17 cellular contexts compared by ENCODE assay signal in genomic region chr15:79157631-79158592, GRCh38.
"Had no signal": no experiment of that assay in that cellular context is flagged by ENCODE, and none has a peak within 500 bp of the region (broad histone marks: within the 10 kb centered on the region; RNA-seq: fewer than 3 reads in every experiment).

No MANE protein-coding gene starts in this region.

- H3K9ac ChIP-seq: parathyroid adenoma had no signal

- H3K9me3 ChIP-seq: esophagus squamous epithelium, heart left ventricle, left ventricle myocardium inferior, right atrium auricular region, tibial nerve had no signal

- H3K4me1 Mint-ChIP-seq: activated naive CD4-positive, alpha-beta T cell treated with anti-CD3 and anti-CD28 coated beads, Interleukin-2, amount 50 U/mL, for 24 hours had no signal

- ATAC-seq: heart left ventricle, SK-N-SH treated with all-trans-retinoic acid at 6 μM for 48 hours had no signal

- H3K79me2 ChIP-seq: parathyroid adenoma had no signal

- H3K27me3 Mint-ChIP-seq: activated naive CD4-positive, alpha-beta T cell treated with anti-CD3 and anti-CD28 coated beads, Interleukin-2, amount 50 U/mL, for 24 hours had no signal

- DNase-seq: amygdala; endodermal cell; esophagus squamous epithelium; foreskin melanocyte; heart left ventricle; left ventricle myocardium inferior; stimulated activated CD4-positive, alpha-beta T cell treated with anti-CD3 and anti-CD28 coated beads, Interleukin-4, amount 100 ng/mL, for 4 hours had no signal

- H3K4me3 Mint-ChIP-seq: activated naive CD4-positive, alpha-beta T cell treated with anti-CD3 and anti-CD28 coated beads, Interleukin-2, amount 50 U/mL, for 24 hours; brain; endodermal cell; neural crest cell; T-helper 1 cell treated with Interleukin-12 subunit alpha and Interleukin-12 subunit beta and Interleukin-4 antibody, amounts not matched to agents 30 μg/mL and 1 μg/mL, for 36 hours had no signal

- H3K27me3 ChIP-seq: right atrium auricular region, tibial nerve had no signal

- H2AFZ ChIP-seq: parathyroid adenoma had no signal

- H3K4me3 ChIP-seq: esophagus squamous epithelium, heart left ventricle, left ventricle myocardium inferior, right atrium auricular region, skin epidermis, tibial nerve had no signal

- FAIRE-seq: islet of Langerhans had no signal

- H3K4me1 ChIP-seq: esophagus squamous epithelium, parathyroid adenoma, right atrium auricular region had no signal

- H3K27ac ChIP-seq: esophagus squamous epithelium, heart left ventricle, left ventricle myocardium inferior, parathyroid adenoma, right atrium auricular region, skin epidermis, tibial nerve had no signal

- H3K27ac Mint-ChIP-seq: activated naive CD4-positive, alpha-beta T cell treated with anti-CD3 and anti-CD28 coated beads, Interleukin-2, amount 50 U/mL, for 24 hours; brain; endodermal cell; T-helper 1 cell treated with Interleukin-12 subunit alpha and Interleukin-12 subunit beta and Interleukin-4 antibody, amounts not matched to agents 30 μg/mL and 1 μg/mL, for 36 hours had no signal

- H3K36me3 Mint-ChIP-seq: activated naive CD4-positive, alpha-beta T cell treated with anti-CD3 and anti-CD28 coated beads, Interleukin-2, amount 50 U/mL, for 24 hours; brain had no signal

- H3K36me3 ChIP-seq: esophagus squamous epithelium, heart left ventricle, left ventricle myocardium inferior, right atrium auricular region, tibial nerve had no signal

- H3K9me3 Mint-ChIP-seq: activated naive CD4-positive, alpha-beta T cell treated with anti-CD3 and anti-CD28 coated beads, Interleukin-2, amount 50 U/mL, for 24 hours; brain; endodermal cell; neural crest cell; T-helper 1 cell treated with Interleukin-12 subunit alpha and Interleukin-12 subunit beta and Interleukin-4 antibody, amounts not matched to agents 30 μg/mL and 1 μg/mL, for 36 hours had no signal
